ENCODE assay signal across 25 cellular contexts in the genomic region with DNA sequence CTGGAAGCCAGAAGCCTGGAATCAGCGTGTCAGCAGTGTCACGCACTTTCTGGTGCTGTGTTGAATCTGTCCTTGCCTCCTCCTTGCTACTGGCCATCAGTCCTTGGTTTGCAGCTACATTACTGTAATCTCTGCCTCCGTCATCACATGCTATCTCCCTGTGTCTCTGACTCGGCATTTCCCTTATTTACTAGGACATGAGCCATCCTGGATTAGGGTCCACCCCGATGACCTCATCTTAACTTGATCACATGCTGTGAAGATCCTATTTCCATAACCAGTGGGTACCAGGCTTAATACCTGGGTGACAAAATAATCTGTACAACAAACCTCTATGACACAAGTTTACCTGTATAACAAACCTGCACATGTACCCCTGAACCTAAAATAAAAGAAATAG.
DNase-seq lines count a peak whose midpoint lies in the region; ATAC-seq, FAIRE-seq and TF ChIP-seq lines count a peak whose summit lies in the region.
"Had no signal": no experiment of that assay in that cellular context is flagged by ENCODE, and none has a peak within 500 bp of the region (broad histone marks: within the 10 kb centered on the region; RNA-seq: fewer than 3 reads in every experiment).

No MANE protein-coding gene starts in this region.

- FAIRE-seq in HepG2 (lab: Jason Lieb, UNC) = no peak
- FAIRE-seq: GM12892, RCC 7860 had no signal

- H3K79me2 ChIP-seq in HepG2 (ENCODE audit: insufficient read depth, low read length) = no peaks in the 10 kb centered on the region

- no peaks in the 10 kb centered on the region for H3K4me1 ChIP-seq in HepG2 (ENCODE audit: insufficient read depth, low read length)
- no peaks in the 10 kb centered on the region for H3K4me1 ChIP-seq in right lobe of liver
- peaks cover 2% of the 10 kb centered on the region for H3K4me1 ChIP-seq in mesenchymal stem cell (ENCODE audit: control insufficient read depth, insufficient read depth, low read depth, low read length)
- peaks cover 0 to 13% (median 0%) of the 10 kb centered on the region in 4 donors for H3K4me1 ChIP-seq in stomach
- H3K4me1 ChIP-seq in breast epithelium = no peaks in the 10 kb centered on the region
- H3K4me1 ChIP-seq: adrenal gland, HAP-1 had no signal

- no peak overlapping the region for H4K8ac ChIP-seq in mesenchymal stem cell (ENCODE audit: low read length)

- no peak overlapping the region for H2AK5ac ChIP-seq in mesenchymal stem cell (ENCODE audit: low read length, severe bottlenecking)

- DNase-seq in HepG2 (ENCODE audit: low spot score) = no peak
- DNase-seq in right lobe of liver = no peak
- peak; percentile 2 to 62 for DNase-seq in erythroblast (lab: John Stamatoyannopoulos, UW)
- peak; percentile 7 for DNase-seq in mesenchymal stem cell
- DNase-seq in stomach = no peak
- no peak for DNase-seq in breast epithelium (ENCODE audit: low spot score in 2 of 2)
- DNase-seq: activated CD4-positive, alpha-beta T cell treated with anti-CD3 and anti-CD28 coated beads for 4 hours; activated CD8-positive, alpha-beta T cell treated with anti-CD3 and anti-CD28 coated beads, Interleukin-2, amount 10 ng/mL, durations not matched to agents 7 days and 5 days; activated naive CD4-positive, alpha-beta T cell treated with anti-CD3 and anti-CD28 coated beads, Interleukin-2, amount 10 ng/mL, durations not matched to agents 7 days and 5 days; adrenal gland; DMS 273 treated with DMSO at 0.1 percent for 48 hours; naive thymus-derived CD8-positive, alpha-beta T cell; NCI-H1694; NCI-H446 treated with DMSO at 0.1 percent for 48 hours; NCI-H82; stimulated activated naive CD4-positive, alpha-beta T cell; T-helper 9 cell; WERI-Rb-1 had no signal

- H3K4me2 ChIP-seq in HepG2 (ENCODE audit: low read depth, low read length) (no peak overlapping the region), mesenchymal stem cell (ENCODE audit: low read length, poor library complexity, severe bottlenecking) (no peak overlapping the region)

- peak overlapping the region; percentile 62 for H2BK15ac ChIP-seq in mesenchymal stem cell (ENCODE audit: low read depth, poor library complexity, severe bottlenecking)

- no peak for TF ChIP-seq RAD21 in HepG2 (CRISPR knock-in tag; IDR thresholded peaks at IDR 0.05)

- H3K79me1 ChIP-seq in mesenchymal stem cell (replicated peaks; ENCODE audit: low read length, poor library complexity, severe bottlenecking) = no peaks in the 10 kb centered on the region

- H2AFZ ChIP-seq in HepG2 (ENCODE audit: low read length) (no peak overlapping the region), mesenchymal stem cell (ENCODE audit: low read depth, low read length) (no peak overlapping the region)

- H2BK5ac ChIP-seq in mesenchymal stem cell (ENCODE audit: low read depth, low read length, poor library complexity, severe bottlenecking) = no peak overlapping the region

- CTCF ChIA-PET in HepG2 (lab: Yijun Ruan, JAX; ENCODE audit: low intra/inter-chr PET ratio, low total read pairs) = no interaction called here

- H4K91ac ChIP-seq in mesenchymal stem cell (ENCODE audit: low read length) = no peak overlapping the region

- 16% methylated on average over 5 of the region's 5 CpGs for WGBS in HepG2 (ENCODE audit: low lambda C conversion rate)
- WGBS in right lobe of liver (ENCODE audit: insufficient coverage, low coverage, low lambda C conversion rate, missing lambda C conversion rate) = 63% methylated on average over 5 of the region's 5 CpGs
- 93% methylated on average over 5 of the region's 5 CpGs for WGBS in mesenchymal stem cell
- 84 to 90% (median 87%) methylated on average over 5 of the region's 5 CpGs for WGBS in stomach, 5 donors

- no peak overlapping the region for H2BK120ac ChIP-seq in mesenchymal stem cell (ENCODE audit: low read depth, low read length)

- POLR2A ChIA-PET in HepG2 (lab: Yijun Ruan, JAX) = no interaction called here

- no TSS peak for BruUV-seq in HepG2 (replicated peaks; lab: Mats Ljungman, UMichigan)

- no peak overlapping the region for H2BK12ac ChIP-seq in mesenchymal stem cell (ENCODE audit: low read length in 2 of 2)

- ATAC-seq in HepG2 (no peak), right lobe of liver (no peak), GM18907 (IDR thresholded peaks at IDR 0.05; ENCODE audit: unreplicated experiment) (no peak), HG03432 (IDR thresholded peaks at IDR 0.05; ENCODE audit: unreplicated experiment) (no peak)
- ATAC-seq: activated CD8-positive, alpha-beta T cell treated with anti-CD3 and anti-CD28 coated beads, Interleukin-2, amount 10 ng/mL, durations not matched to agents 7 days and 5 days; naive thymus-derived CD8-positive, alpha-beta T cell had no signal

- no peaks in the 10 kb centered on the region for H3K36me3 ChIP-seq in HepG2 (replicated peaks in 1 of 2; ENCODE audit: control insufficient read depth in 1 of 2, insufficient read depth in 2 of 2, low read length in 2 of 2)
- no peaks in the 10 kb centered on the region for H3K36me3 ChIP-seq in right lobe of liver
- H3K36me3 ChIP-seq in mesenchymal stem cell (ENCODE audit: control insufficient read depth in 1 of 2, insufficient read depth in 2 of 2, low read depth in 1 of 2, low read length in 2 of 2) = no peaks in the 10 kb centered on the region
- no peaks in the 10 kb centered on the region for H3K36me3 ChIP-seq in stomach
- no peaks in the 10 kb centered on the region for H3K36me3 ChIP-seq in breast epithelium
- H3K36me3 ChIP-seq: adrenal gland, HAP-1, WERI-Rb-1 had no signal

- no peak overlapping the region for H3K14ac ChIP-seq in mesenchymal stem cell (ENCODE audit: low read length in 2 of 2)

- no peaks in the 10 kb centered on the region for H4K20me1 ChIP-seq in HepG2 (ENCODE audit: insufficient read depth, low read length)

- intact Hi-C loops in HepG2 (cut with micrococcal nuclease; ENCODE audit: unreplicated experiment) = no loop called here
- intact Hi-C loops in right lobe of liver (cut with DNase I) = no loop called here
- intact Hi-C loops in stomach (cut with DNase I; ENCODE audit: low total_unique reads) = no loop called here
- intact Hi-C loops in breast epithelium (cut with DNase I; ENCODE audit: low total_unique reads) = no loop called here

- H3K27me3 ChIP-seq in HepG2 (ENCODE audit: control insufficient read depth in 1 of 2, insufficient read depth in 2 of 2, low read length in 2 of 2) (peaks cover 0 to 4% of the 10 kb centered on the region in 2 experiments; a peak in 1 of 5 replicates), right lobe of liver (no peaks in the 10 kb centered on the region), mesenchymal stem cell (ENCODE audit: control insufficient read depth in 1 of 2, insufficient read depth in 1 of 2, low read length in 2 of 2) (no peaks in the 10 kb centered on the region), stomach (no peaks in the 10 kb centered on the region), breast epithelium (no peaks in the 10 kb centered on the region)
- H3K27me3 ChIP-seq: adrenal gland had no signal

- in situ Hi-C loops in HepG2 (cut with HindIII; ENCODE audit: extremely low pct_ligation_motif_present, low pct_unique_long_range_greater_than_20kb) = no loop called here

- no peak overlapping the region for H3K4ac ChIP-seq in mesenchymal stem cell (ENCODE audit: low read depth in 1 of 2, low read length in 2 of 2)

- H3K9me3 ChIP-seq in HepG2 (ENCODE audit: low read length) (no peaks in the 10 kb centered on the region), right lobe of liver (no peaks in the 10 kb centered on the region), mesenchymal stem cell (ENCODE audit: control insufficient read depth, low read length) (no peaks in the 10 kb centered on the region), stomach (no peaks in the 10 kb centered on the region), breast epithelium (no peaks in the 10 kb centered on the region)
- H3K9me3 ChIP-seq: adrenal gland, HAP-1 had no signal

- TF ChIP-seq EP300 in HepG2 (IDR thresholded peaks at IDR 0.05; ENCODE audit: low read depth in 2 of 2, low read length in 2 of 2) (no peak), HepG2 (CRISPR knock-in tag; IDR thresholded peaks at IDR 0.05; ENCODE audit: borderline replicate concordance) (no peak), stomach (IDR thresholded peaks at IDR 0.05) (no peak)

- no peak overlapping the region for H3K18ac ChIP-seq in mesenchymal stem cell (ENCODE audit: low read depth in 1 of 2, low read length in 2 of 2)

- H3K9ac ChIP-seq in HepG2 (ENCODE audit: insufficient read depth, low read depth, low read length) (no peak overlapping the region), mesenchymal stem cell (ENCODE audit: low read length) (no peak overlapping the region)

- H3K4me3 ChIP-seq in HepG2 (replicated peaks in 1 of 3; ENCODE audit: insufficient read depth in 1 of 3, low read depth in 2 of 3, low read length in 3 of 3) = no peak overlapping the region
- H3K4me3 ChIP-seq in right lobe of liver = no peak overlapping the region
- no peak overlapping the region for H3K4me3 ChIP-seq in mesenchymal stem cell (ENCODE audit: insufficient read depth in 1 of 2, low read depth in 1 of 2, low read length in 2 of 2)
- H3K4me3 ChIP-seq in stomach = no peak overlapping the region
- no peak overlapping the region for H3K4me3 ChIP-seq in breast epithelium
- H3K4me3 ChIP-seq: adrenal gland, HAP-1, skin epidermis had no signal

- no peak overlapping the region for H3K23ac ChIP-seq in mesenchymal stem cell (ENCODE audit: low read length in 2 of 2)

- H3K27ac ChIP-seq in HepG2 (ENCODE audit: extremely low read length, insufficient read depth, low read length) = no peak overlapping the region
- H3K27ac ChIP-seq in right lobe of liver = no peak overlapping the region
- no peak overlapping the region for H3K27ac ChIP-seq in mesenchymal stem cell (ENCODE audit: low read length, poor library complexity, severe bottlenecking)
- no peak overlapping the region for H3K27ac ChIP-seq in stomach
- H3K27ac ChIP-seq in breast epithelium = no peak overlapping the region
- H3K27ac ChIP-seq: 22Rv1, adrenal gland, skin epidermis, WERI-Rb-1 had no signal

- TF ChIP-seq POLR2A in HepG2 (IDR thresholded peaks at IDR 0.05; ENCODE audit: insufficient read depth in 1 of 2, low read depth in 2 of 2, low read length in 2 of 2) (no peak), right lobe of liver (IDR thresholded peaks at IDR 0.05) (no peak), erythroblast (IDR thresholded peaks at IDR 0.05; ENCODE audit: low read length) (no peak), stomach (IDR thresholded peaks at IDR 0.05) (no peak), breast epithelium (IDR thresholded peaks at IDR 0.05) (no peak)

- TF ChIP-seq CTCF in HepG2 (CRISPR knock-in tag; IDR thresholded peaks at IDR 0.05) = no peak
- no peak for TF ChIP-seq CTCF in right lobe of liver (IDR thresholded peaks at IDR 0.05)
- no peak for TF ChIP-seq CTCF in stomach (IDR thresholded peaks at IDR 0.05)
- TF ChIP-seq CTCF in breast epithelium (IDR thresholded peaks at IDR 0.05) = no peak

TF ChIP-seq in HepG2, 621 proteins besides CTCF, POLR2A, EP300 and RAD21 (continues in another document):
- TF ChIP-seq ATF7 (IDR thresholded peaks at IDR 0.05) (peak; percentile 63), ATF7 (CRISPR knock-in tag; IDR thresholded peaks at IDR 0.05) (no peak), CREB1 (IDR thresholded peaks at IDR 0.05) (peak; percentile 50; the same call in 1 of the 2 replicates), CREB1 (CRISPR knock-in tag; IDR thresholded peaks at IDR 0.05) (no peak)

Comparison
In these comparisons a context has a peak if more than half of its experiments do, and no peak if none do; other contexts are left out.
1. DNase-seq: peak in erythroblast (2 of 2) and mesenchymal stem cell (single experiment); none in HepG2 (single experiment), right lobe of liver (0 of 3), stomach (single experiment) and breast epithelium (0 of 2).